In the genomic region with DNA sequence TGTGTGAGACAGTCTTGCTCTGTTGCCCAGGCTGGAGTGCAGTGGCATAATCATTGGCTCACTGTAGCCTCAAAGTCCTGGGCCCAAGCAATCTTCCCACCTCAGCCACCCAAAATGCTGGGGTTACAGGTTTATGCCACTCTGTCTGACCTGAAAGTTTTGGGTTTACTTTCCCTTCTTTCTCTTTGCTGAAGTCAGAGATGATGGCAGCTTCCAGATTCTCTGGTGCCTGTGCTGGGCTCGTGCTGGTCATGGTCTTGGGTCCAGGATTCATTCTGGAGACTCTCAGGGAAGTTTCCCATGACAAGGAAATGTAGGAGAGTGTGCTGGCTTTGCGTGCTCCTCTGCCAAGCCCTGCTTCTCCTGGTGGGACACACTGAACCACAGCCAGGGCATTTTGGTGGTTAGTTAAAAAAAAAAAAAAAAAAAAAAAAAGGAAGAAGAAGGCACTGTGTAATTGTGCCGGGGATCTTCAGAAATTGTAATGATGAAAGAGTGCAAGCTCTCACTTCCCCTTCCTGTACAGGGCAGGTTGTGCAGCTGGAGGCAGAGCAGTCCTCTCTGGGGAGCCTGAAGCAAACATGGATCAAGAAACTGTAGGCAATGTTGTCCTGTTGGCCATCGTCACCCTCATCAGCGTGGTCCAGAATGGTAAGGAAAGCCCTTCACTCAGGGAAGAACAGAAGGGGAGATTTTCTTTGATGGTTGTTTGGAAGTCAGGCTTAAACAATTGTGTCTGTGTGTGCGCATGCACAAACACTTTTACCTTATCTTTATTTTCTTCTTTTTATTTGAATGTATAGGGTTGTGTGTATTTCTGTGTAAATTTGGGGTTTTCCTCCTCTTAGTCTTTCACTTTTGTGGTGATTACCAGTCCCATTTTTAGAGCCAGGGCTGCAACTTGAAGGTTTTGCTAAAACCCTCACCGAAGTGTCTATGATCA, we compare ENCODE assay signal across 8 cellular contexts. TPM values are rescaled to one million over a fixed set of nuclear protein-coding genes. Genes with fewer than 3 reads are reported as not detected.
DNase-seq lines count a peak whose midpoint lies in the region; ATAC-seq and TF ChIP-seq lines count a peak whose summit lies in the region.

A gene (plus strand): TSS at position 519 of the 943 bp plus-strand sequence. CDS start 63 bp downstream, at position 582.

- no peaks in the 10 kb centered on the region for H4K20me1 ChIP-seq in BLaER1

- 75 to 87% (median 83%) methylated on average over 7 of the region's 7 CpGs for WGBS in heart left ventricle, 4 donors

- peaks cover 71% of the 10 kb centered on the region for H3K4me1 ChIP-seq in BLaER1
- H3K4me1 ChIP-seq in heart left ventricle = peaks cover 0 to 63% (median 0%) of the 10 kb centered on the region in 12 donors
- H3K4me1 ChIP-seq in tibial artery = peaks cover 0 to 6% (median 0%) of the 10 kb centered on the region in 4 donors

- peak within 1 kb of the TSS; percentile 55 for H3K9ac ChIP-seq in BLaER1

- TF ChIP-seq POLR2A in heart left ventricle (IDR thresholded peaks at IDR 0.05) = no peak

- intact Hi-C loops in T-helper 2 cell treated with Interferon-gamma antibody and Interleukin-4, amounts not matched to agents 100 ng/mL and 5 ng/mL, for 36 hours (cut with micrococcal nuclease) = loop anchor here (1.0 kb wide), 1 partner anchor 9 kb away; no protein-coding TSS in a partner anchor
- intact Hi-C loops in heart left ventricle (cut with DNase I) (no loop called here), tibial artery (cut with DNase I; ENCODE audit: low total_unique reads) (no loop called here)

- H3K36me3 ChIP-seq in BLaER1 = no peaks in the 10 kb centered on the region
- H3K36me3 ChIP-seq in heart left ventricle = no peaks in the 10 kb centered on the region
- H3K36me3 ChIP-seq in tibial artery = no peaks in the 10 kb centered on the region

- TF ChIP-seq CTCF in heart left ventricle (IDR thresholded peaks at IDR 0.05) (no peak), tibial artery (IDR thresholded peaks at IDR 0.05) (no peak)

- H3K27ac ChIP-seq in BLaER1 (peak within 1 kb of the TSS; percentile 83), heart left ventricle (peak within 1 kb of the TSS in 1 of 12 donors; percentile 81), tibial artery (no peak within 1 kb of the TSS)

- ATAC-seq in HG03175 (IDR thresholded peaks at IDR 0.05; ENCODE audit: unreplicated experiment) (peak; percentile 77), heart left ventricle (peak; percentile 52 to 75 (median 68))

- DNase-seq in GM19240 (ENCODE audit: insufficient read length, low spot score) = peak; percentile 42
- DNase-seq in heart left ventricle = no peak
- DNase-seq in tibial artery = no peak
- no peak for DNase-seq in midbrain (lab: John Stamatoyannopoulos, UW)
- DNase-seq in A172 (ENCODE audit: low spot score) = no peak

- H3K27me3 ChIP-seq in BLaER1 = no peaks in the 10 kb centered on the region
- peaks cover 0 to 8% (median 0%) of the 10 kb centered on the region in 9 donors for H3K27me3 ChIP-seq in heart left ventricle
- no peaks in the 10 kb centered on the region for H3K27me3 ChIP-seq in tibial artery

- 0 out of 2 replicates have a peak within 1 kb of the TSS, but pooled peaks have one; percentile 24 for H3K4me3 ChIP-seq in BLaER1
- peak within 1 kb of the TSS in 7 of 12 donors; percentile 9 to 54 (median 28) for H3K4me3 ChIP-seq in heart left ventricle
- H3K4me3 ChIP-seq in tibial artery = peak within 1 kb of the TSS; percentile 8 to 13

- H3K9me3 ChIP-seq in BLaER1 = no peaks in the 10 kb centered on the region
- no peaks in the 10 kb centered on the region for H3K9me3 ChIP-seq in heart left ventricle
- no peaks in the 10 kb centered on the region for H3K9me3 ChIP-seq in tibial artery

- H3K4me2 ChIP-seq in BLaER1 = peak within 1 kb of the TSS; percentile 85

RNA-seq across cellular contexts. Expression of the gene that starts here (rescaled TPM):
- total RNA-seq in T-helper 2 cell treated with Interferon-gamma antibody and Interleukin-4, amounts not matched to agents 100 ng/mL and 5 ng/mL, for 36 hours = 114 and 118 TPM in 2 replicates
- 10 to 100 TPM in 4 of 9 donors, 1 to 10 TPM in 5; 2.4 to 24.3 (median 8.8) TPM for total RNA-seq in heart left ventricle
- 10 to 100 TPM in 1 of 2 donors, under 1 TPM in 1; 0.88 to 15.1 TPM for polyA plus RNA-seq in heart left ventricle
- total RNA-seq in A172 (2014; rRNA removed; shearing (Covaris generic)) = not detected in 2 replicates
